In the genomic region with DNA sequence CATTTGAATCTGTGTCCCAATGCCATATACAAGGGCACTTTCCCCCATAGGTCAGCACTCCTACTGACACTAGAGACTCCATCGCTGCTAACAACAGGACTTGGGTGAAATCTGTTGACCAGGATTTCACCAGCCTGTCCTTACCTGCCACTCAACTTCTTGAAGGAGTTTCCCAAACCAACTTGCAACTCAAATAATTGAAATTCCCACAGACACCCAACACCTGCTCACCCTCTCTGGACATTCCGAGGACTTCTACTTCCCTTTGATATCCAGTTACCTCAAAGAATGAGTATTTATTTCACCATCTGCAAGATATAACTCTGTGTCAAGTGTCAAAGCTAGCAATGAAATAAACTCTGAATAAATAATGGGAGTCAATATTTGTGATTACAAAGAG, we compare ENCODE assay signal across 22 cellular contexts.
"Had no signal": no experiment of that assay in that cellular context is flagged by ENCODE, and none has a peak within 500 bp of the region (broad histone marks: within the 10 kb centered on the region; RNA-seq: fewer than 3 reads in every experiment).

No MANE protein-coding gene starts in this region.

- H3K4me1 ChIP-seq: breast epithelium had no signal

- H3K27ac Mint-ChIP-seq: activated CD4-positive, alpha-beta T cell treated with anti-CD3 and anti-CD28 coated beads for 36 hours; activated CD8-positive, alpha-beta T cell treated with anti-CD3 and anti-CD28 coated beads for 36 hours; activated T-cell treated with anti-CD3 and anti-CD28 coated beads, Interleukin-2, amount 50 U/mL, for 72 hours; activated T-helper 2 cell treated with anti-CD3 and anti-CD28 coated beads, Interferon-gamma antibody, Interleukin-2, Interleukin-4, amounts not matched to agents 10 μg/mL and 5 μg/mL and 100 μg/mL, durations not matched to agents 14 hours and 24 hours and 36 hours; T-cell had no signal

- DNase-seq: activated CD4-positive, alpha-beta T cell treated with anti-CD3 and anti-CD28 coated beads for 36 hours; activated CD4-positive, alpha-beta T cell treated with anti-CD3 and anti-CD28 coated beads, Interleukin-2, amount 50 U/mL, for 1 hour; activated CD8-positive, alpha-beta memory T cell treated with anti-CD3 and anti-CD28 coated beads, Interleukin-2, amount 50 U/mL, for 4 hours; activated CD8-positive, alpha-beta T cell treated with anti-CD3 and anti-CD28 coated beads for 36 hours; activated naive CD4-positive, alpha-beta T cell treated with anti-CD3 and anti-CD28 coated beads, Interleukin-2, amount 50 U/mL, for 16 hours; activated T-cell treated with anti-CD3 and anti-CD28 coated beads, Interleukin-2, amount 50 U/mL, for 72 hours; aorta; caudate nucleus; Karpas-422; MM.1S; NCI-H1105; NCI-H1436 treated with DMSO at 0.1 percent for 48 hours; NCI-H187; NCI-H2081 treated with DMSO at 0.1 percent for 48 hours; NCI-H446; NCI-H524; PC-3; SHP77 treated with DMSO at 0.1 percent for 48 hours; T-cell; WERI-Rb-1 had no signal

- H3K27ac ChIP-seq: breast epithelium, WERI-Rb-1 had no signal

- H3K36me3 Mint-ChIP-seq: T-cell had no signal

- H3K9me3 ChIP-seq: breast epithelium had no signal

- H3K4me3 Mint-ChIP-seq: activated CD4-positive, alpha-beta T cell treated with anti-CD3 and anti-CD28 coated beads for 36 hours; activated CD8-positive, alpha-beta T cell treated with anti-CD3 and anti-CD28 coated beads for 36 hours; activated T-cell treated with anti-CD3 and anti-CD28 coated beads, Interleukin-2, amount 50 U/mL, for 72 hours; T-cell had no signal

- H3K4me1 Mint-ChIP-seq: activated CD4-positive, alpha-beta T cell treated with anti-CD3 and anti-CD28 coated beads for 36 hours; T-cell had no signal

- ATAC-seq: activated CD4-positive, alpha-beta T cell treated with anti-CD3 and anti-CD28 coated beads for 36 hours; activated CD8-positive, alpha-beta T cell treated with anti-CD3 and anti-CD28 coated beads for 36 hours; activated T-cell treated with anti-CD3 and anti-CD28 coated beads, Interleukin-2, amount 50 U/mL, for 72 hours; PC-3; T-cell had no signal

- H3K36me3 ChIP-seq: breast epithelium, WERI-Rb-1 had no signal

- H3K27me3 ChIP-seq: breast epithelium had no signal

- H3K4me3 ChIP-seq: breast epithelium had no signal

- H3K9me3 Mint-ChIP-seq: activated T-cell treated with anti-CD3 and anti-CD28 coated beads, Interleukin-2, amount 50 U/mL, for 72 hours; activated T-helper 2 cell treated with anti-CD3 and anti-CD28 coated beads, Interferon-gamma antibody, Interleukin-2, Interleukin-4, amounts not matched to agents 10 μg/mL and 5 μg/mL and 100 μg/mL, durations not matched to agents 14 hours and 24 hours and 36 hours had no signal
